In genomic region chr16:74477226-74477625, GRCh38 we compare ENCODE assay signal across 21 cellular contexts. TPM values are rescaled to one million over a fixed set of nuclear protein-coding genes. Genes with fewer than 3 reads are reported as not detected.
DNase-seq lines count a peak whose midpoint lies in the region; ATAC-seq, FAIRE-seq and TF ChIP-seq lines count a peak whose summit lies in the region.
"Had no signal": no experiment of that assay in that cellular context is flagged by ENCODE, and none has a peak within 500 bp of the region (broad histone marks: within the 10 kb centered on the region; RNA-seq: fewer than 3 reads in every experiment).

No MANE protein-coding gene starts in this region.

- no peak for TF ChIP-seq CTCF in colonic mucosa (IDR thresholded peaks at IDR 0.05)
- no peak for TF ChIP-seq CTCF in progenitor cell of endocrine pancreas (IDR thresholded peaks at IDR 0.05; ENCODE audit: unreplicated experiment)
- no peak for TF ChIP-seq CTCF in glutamatergic neuron (IDR thresholded peaks at IDR 0.05; ENCODE audit: partially characterized antibody, unreplicated experiment)
- TF ChIP-seq CTCF in CD8-positive, alpha-beta T cell (IDR thresholded peaks at IDR 0.05): no peak

- DNase-seq in COLO668 (lab: John Stamatoyannopoulos, UW; ENCODE audit: unreplicated experiment) (peak; percentile 40), HTR-8/SVneo (ENCODE audit: insufficient read length, low spot score) (no peak), colonic mucosa (peak; percentile 52), progenitor cell of endocrine pancreas (ENCODE audit: low spot score, unreplicated experiment) (no peak), GM12891 (ENCODE audit: insufficient read length, low spot score) (no peak), glutamatergic neuron (no peak), mesenteric fat pad (ENCODE audit: low spot score) (no peak)
- DNase-seq in CD8-positive, alpha-beta T cell: no peak
- DNase-seq: DND-41, H7, MM.1S, NCI-H1048, NCI-H1417 treated with DMSO at 0.1 percent for 48 hours, NCI-H187, NCI-H446 treated with DMSO at 0.1 percent for 48 hours, NCI-H526 treated with DMSO at 0.1 percent for 48 hours had no signal

- H3K4me1 Mint-ChIP-seq in progenitor cell of endocrine pancreas (ENCODE audit: low read depth): peaks cover 33% of the 10 kb centered on the region
- peaks cover 3% of the 10 kb centered on the region for H3K4me1 Mint-ChIP-seq in glutamatergic neuron (ENCODE audit: low read depth, unreplicated experiment)
- H3K4me1 Mint-ChIP-seq in CD8-positive, alpha-beta T cell (ENCODE audit: low read depth): no peaks in the 10 kb centered on the region

- H3K27me3 Mint-ChIP-seq in progenitor cell of endocrine pancreas (no peaks in the 10 kb centered on the region), glutamatergic neuron (ENCODE audit: unreplicated experiment) (no peaks in the 10 kb centered on the region)
- H3K27me3 Mint-ChIP-seq in CD8-positive, alpha-beta T cell (ENCODE audit: low read depth): no peaks in the 10 kb centered on the region

- intact Hi-C loops in colonic mucosa (cut with DNase I): no loop called here
- intact Hi-C loops in CD8-positive, alpha-beta T cell (cut with DNase I, micrococcal nuclease): no loop called here

- peak overlapping the region; percentile 86 for H3K27ac Mint-ChIP-seq in progenitor cell of endocrine pancreas
- no peak overlapping the region for H3K27ac Mint-ChIP-seq in glutamatergic neuron (ENCODE audit: unreplicated experiment)
- no peak overlapping the region for H3K27ac Mint-ChIP-seq in CD8-positive, alpha-beta T cell

- POLR2A ChIA-PET in CD8-positive, alpha-beta T cell (lab: Charles Lee): no interaction called here

- H3K27ac ChIP-seq in colonic mucosa: peak overlapping the region; percentile 34
- no peak overlapping the region for H3K27ac ChIP-seq in CD8-positive, alpha-beta T cell (ENCODE audit: low read depth, low read length)
- H3K27ac ChIP-seq: BLaER1 treated with 17β-estradiol and CSF1 and Interleukin-3, amounts not matched to agents 10 nM and 100 nM had no signal

- H3K36me3 ChIP-seq in colonic mucosa: peaks cover 12% of the 10 kb centered on the region
- peaks cover 51% of the 10 kb centered on the region for H3K36me3 ChIP-seq in CD8-positive, alpha-beta T cell (ENCODE audit: insufficient read depth, low read length)

- H3K4me3 ChIP-seq in colonic mucosa: no peak overlapping the region
- H3K4me3 ChIP-seq in CD8-positive, alpha-beta T cell (ENCODE audit: low read depth, low read length): no peak overlapping the region
- H3K4me3 ChIP-seq: BLaER1 treated with 17β-estradiol and CSF1 and Interleukin-3, amounts not matched to agents 10 nM and 100 nM; GM12878 had no signal

- FAIRE-seq in HTR-8/SVneo (lab: Jason Lieb, UNC) (peak; percentile 4), GM12891 (lab: Jason Lieb, UNC) (no peak)
- FAIRE-seq: GM12878 had no signal

- no peaks in the 10 kb centered on the region for H3K27me3 ChIP-seq in colonic mucosa
- H3K27me3 ChIP-seq in CD8-positive, alpha-beta T cell (ENCODE audit: insufficient read depth, low read length): no peaks in the 10 kb centered on the region
- H3K27me3 ChIP-seq: BLaER1 treated with 17β-estradiol and CSF1 and Interleukin-3, amounts not matched to agents 10 nM and 100 nM had no signal

- peaks cover 27% of the 10 kb centered on the region for H3K36me3 Mint-ChIP-seq in progenitor cell of endocrine pancreas (ENCODE audit: insufficient read depth)
- H3K36me3 Mint-ChIP-seq in glutamatergic neuron (ENCODE audit: unreplicated experiment): no peaks in the 10 kb centered on the region
- H3K36me3 Mint-ChIP-seq in CD8-positive, alpha-beta T cell: peaks cover 81% of the 10 kb centered on the region

- H3K9me3 ChIP-seq in colonic mucosa: no peaks in the 10 kb centered on the region
- no peaks in the 10 kb centered on the region for H3K9me3 ChIP-seq in CD8-positive, alpha-beta T cell (ENCODE audit: low read length)
- H3K9me3 ChIP-seq: BLaER1 treated with 17β-estradiol and CSF1 and Interleukin-3, amounts not matched to agents 10 nM and 100 nM had no signal

- H3K4me3 Mint-ChIP-seq in progenitor cell of endocrine pancreas (ENCODE audit: low read depth) (no peak overlapping the region), glutamatergic neuron (ENCODE audit: unreplicated experiment) (no peak overlapping the region)
- no peak overlapping the region for H3K4me3 Mint-ChIP-seq in CD8-positive, alpha-beta T cell

- no peak overlapping the region for H3K9ac ChIP-seq in colonic mucosa (ENCODE audit: low read depth in 2 of 2, low read length in 2 of 2)
- H3K9ac ChIP-seq: BLaER1 treated with 17β-estradiol and CSF1 and Interleukin-3, amounts not matched to agents 10 nM and 100 nM had no signal

- H3K9me3 Mint-ChIP-seq in progenitor cell of endocrine pancreas (ENCODE audit: low read depth) (no peaks in the 10 kb centered on the region), glutamatergic neuron (ENCODE audit: unreplicated experiment) (peaks cover 2% of the 10 kb centered on the region)
- H3K9me3 Mint-ChIP-seq in CD8-positive, alpha-beta T cell: no peaks in the 10 kb centered on the region

- TF ChIP-seq POLR2A in GM12891 (IDR thresholded peaks at IDR 0.05; ENCODE audit: low read depth, low read length): no peak

- peaks cover 3% of the 10 kb centered on the region for H3K4me1 ChIP-seq in colonic mucosa
- no peaks in the 10 kb centered on the region for H3K4me1 ChIP-seq in CD8-positive, alpha-beta T cell (ENCODE audit: insufficient read depth, low read length)

- CTCF ChIA-PET in CD8-positive, alpha-beta T cell (lab: Charles Lee): interaction anchor here (0.9 to 1.2 kb wide), 2 partner anchors 10 to 16 kb away, joined by 3 to 4 read pairs; no protein-coding TSS in a partner anchor

- ATAC-seq in CD8-positive, alpha-beta T cell: no peak
- ATAC-seq: GM12878, Right ventricle myocardium inferior had no signal

TF ChIP-seq in GM12891, 5 proteins besides CTCF, POLR2A, EP300 and RAD21:
- no peak for TF ChIP-seq POLR2AphosphoS5 (IDR thresholded peaks at IDR 0.05; ENCODE audit: low read depth, low read length)
- no peak for TF ChIP-seq PAX5 (IDR thresholded peaks at IDR 0.05; ENCODE audit: insufficient read depth, low read length, severe bottlenecking)
- TF ChIP-seq TAF1 (IDR thresholded peaks at IDR 0.05; ENCODE audit: low read depth, low read length): no peak
TF ChIP-seq in GM12891: peak in this region for 0.

RNA-seq across cellular contexts. Expression of gene CLEC18B, which starts 55.9 kb away (rescaled TPM):
- 1 to 10 TPM; 1.6 to 1.9 TPM for total RNA-seq in colonic mucosa
- 3.0 and 3.5 TPM in 2 replicates for total RNA-seq in progenitor cell of endocrine pancreas
- not detected for polyA plus RNA-seq in GM12891 (2012; ENCODE audit: low read depth, missing spikeins)
- 1.6 TPM for total RNA-seq in glutamatergic neuron (ENCODE audit: unreplicated experiment)
- 1 to 10 TPM in 1 of 2 experiments, under 1 TPM in 1; 0.39 to 2.4 TPM for total RNA-seq in CD8-positive, alpha-beta T cell
- total RNA-seq in mesenteric fat pad: 0.19 TPM
- total RNA-seq: LHCN-M2, SK-MEL-5 had no signal

Comparison
In these comparisons a context has a peak if more than half of its experiments do, and no peak if none do; other contexts are left out.
1. DNase-seq: peak in COLO668 (single experiment) and colonic mucosa (single experiment); none in HTR-8/SVneo (single experiment), progenitor cell of endocrine pancreas (single experiment), GM12891 (single experiment), glutamatergic neuron (single experiment), CD8-positive, alpha-beta T cell (0 of 7) and mesenteric fat pad (single experiment).